16 cellular contexts compared by ENCODE assay signal in genomic region chrX:153468008-153468580, GRCh38. TPM values are rescaled to one million over a fixed set of nuclear protein-coding genes. Genes with fewer than 3 reads are reported as not detected.
"Had no signal": no experiment of that assay in that cellular context is flagged by ENCODE, and none has a peak within 500 bp of the region (broad histone marks: within the 10 kb centered on the region; RNA-seq: fewer than 3 reads in every experiment).

No MANE protein-coding gene starts in this region.

- DNase-seq: activated CD4-positive, alpha-beta T cell treated with anti-CD3 and anti-CD28 coated beads for 1 hour; activated CD4-positive, alpha-beta T cell treated with anti-CD3 and anti-CD28 coated beads, Interleukin-2, amount 50 U/mL, for 4 hours; activated naive CD4-positive, alpha-beta T cell treated with anti-CD3 and anti-CD28 coated beads for 36 hours; islet precursor cell; mucosa of descending colon; natural killer cell; stimulated activated CD4-positive, alpha-beta T cell treated with anti-CD3 and anti-CD28 coated beads, Interleukin-15, amount 100 ng/mL, for 24 hours; stimulated activated CD4-positive, alpha-beta T cell treated with anti-CD3 and anti-CD28 coated beads, Interleukin-4, amount 100 ng/mL, for 1 hour; stimulated activated naive CD4-positive, alpha-beta T cell had no signal

- H3K9me3 Mint-ChIP-seq: activated naive CD4-positive, alpha-beta T cell treated with anti-CD3 and anti-CD28 coated beads for 36 hours; activated T-helper 2 cell treated with anti-CD3 and anti-CD28 coated beads, Interferon-gamma antibody, Interleukin-2, Interleukin-4, amounts not matched to agents 10 μg/mL and 5 μg/mL and 100 μg/mL, durations not matched to agents 14 hours and 24 hours and 36 hours; natural killer cell; type B pancreatic cell had no signal

- H3K27me3 ChIP-seq: suprapubic skin had no signal

- H3K36me3 Mint-ChIP-seq: natural killer cell, type B pancreatic cell had no signal

- H3K4me3 ChIP-seq: mucosa of descending colon, skin epidermis, suprapubic skin had no signal

- H3K27ac Mint-ChIP-seq: activated naive CD4-positive, alpha-beta T cell treated with anti-CD3 and anti-CD28 coated beads for 36 hours; activated T-helper 2 cell treated with anti-CD3 and anti-CD28 coated beads, Interferon-gamma antibody, Interleukin-2, Interleukin-4, amounts not matched to agents 10 μg/mL and 5 μg/mL and 100 μg/mL, durations not matched to agents 14 hours and 24 hours and 36 hours; natural killer cell; type B pancreatic cell had no signal

- ATAC-seq: esophagus mucosa, left lobe of liver, mucosa of descending colon, natural killer cell had no signal

- H3K27me3 Mint-ChIP-seq: type B pancreatic cell had no signal

- H3K27ac ChIP-seq: skin epidermis, suprapubic skin, VCaP had no signal

- H3K9me3 ChIP-seq: mucosa of descending colon, suprapubic skin had no signal

- H3K4me3 Mint-ChIP-seq: type B pancreatic cell had no signal

RNA-seq across cellular contexts. Expression of gene BGN, which starts 26.7 kb away (rescaled TPM):
- total RNA-seq: activated naive CD4-positive, alpha-beta T cell treated with anti-CD3 and anti-CD28 coated beads for 36 hours; activated T-helper 2 cell treated with anti-CD3 and anti-CD28 coated beads, Interferon-gamma antibody, Interleukin-2, Interleukin-4, amounts not matched to agents 10 μg/mL and 5 μg/mL and 100 μg/mL, durations not matched to agents 14 hours and 24 hours and 36 hours; natural killer cell had no signal

RNA-seq across cellular contexts. Expression of gene ATP2B3, which starts 49.3 kb away (rescaled TPM):
- total RNA-seq: activated naive CD4-positive, alpha-beta T cell treated with anti-CD3 and anti-CD28 coated beads for 36 hours; activated T-helper 2 cell treated with anti-CD3 and anti-CD28 coated beads, Interferon-gamma antibody, Interleukin-2, Interleukin-4, amounts not matched to agents 10 μg/mL and 5 μg/mL and 100 μg/mL, durations not matched to agents 14 hours and 24 hours and 36 hours; esophagus mucosa; left lobe of liver; natural killer cell; suprapubic skin had no signal
